Comparison of ENCODE assay signal across 29 cellular contexts in the genomic region with DNA sequence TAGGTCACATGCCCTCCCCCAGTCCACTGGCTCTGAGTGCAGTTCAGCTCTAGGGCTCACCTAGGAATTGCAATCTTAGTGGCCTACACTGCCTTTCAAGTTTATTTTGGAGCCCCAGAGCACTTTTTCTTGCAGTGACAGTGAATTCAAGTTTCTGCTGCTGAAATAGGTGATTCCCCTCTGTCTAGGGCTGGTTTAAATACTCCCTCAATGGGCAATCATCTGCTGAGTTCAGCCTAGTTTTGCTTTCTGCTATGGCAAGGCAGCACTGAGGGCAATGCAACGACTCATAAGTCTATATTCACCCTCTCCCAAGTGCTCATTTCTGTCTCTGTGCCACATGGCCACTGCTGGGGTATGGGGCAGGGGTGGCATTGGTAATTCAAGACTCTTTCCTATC.
"Had no signal": no experiment of that assay in that cellular context is flagged by ENCODE, and none has a peak within 500 bp of the region (broad histone marks: within the 10 kb centered on the region; RNA-seq: fewer than 3 reads in every experiment).

No MANE protein-coding gene starts in this region.

- H3K79me2 ChIP-seq: parathyroid adenoma had no signal

- H3K9ac ChIP-seq: neural progenitor cell, parathyroid adenoma had no signal

- H3K4me1 Mint-ChIP-seq: naive thymus-derived CD4-positive, alpha-beta T cell; natural killer cell; neural progenitor cell; stimulated activated memory B cell treated with anti-CD40 and anti-IgM and Interleukin-4, amounts not matched to agents 10 μg/mL and 1 μg/mL and 100 μg/mL, for 72 hours; stimulated activated naive CD8-positive, alpha-beta T cell treated with anti-CD3 and anti-CD28 coated beads, Interleukin-15, amount 100 ng/mL, for 72 hours had no signal

- H3K36me3 Mint-ChIP-seq: neural progenitor cell; stimulated activated memory B cell treated with anti-CD40 and anti-IgM and Interleukin-4, amounts not matched to agents 10 μg/mL and 1 μg/mL and 100 μg/mL, for 72 hours; type B pancreatic cell had no signal

- H3K27ac Mint-ChIP-seq: naive thymus-derived CD4-positive, alpha-beta T cell; natural killer cell; nephron; neural progenitor cell; progenitor cell of endocrine pancreas; stimulated activated memory B cell treated with anti-CD40 and anti-IgM and Interleukin-4, amounts not matched to agents 10 μg/mL and 1 μg/mL and 100 μg/mL, for 72 hours; stimulated activated naive CD8-positive, alpha-beta T cell treated with anti-CD3 and anti-CD28 coated beads, Interleukin-15, amount 100 ng/mL, for 72 hours; type B pancreatic cell had no signal

- H3K9me3 ChIP-seq: ovary, psoas muscle, right lobe of liver, sigmoid colon, suprapubic skin, testis, tibial artery, transverse colon, upper lobe of right lung, uterus had no signal

- H3K4me3 Mint-ChIP-seq: naive thymus-derived CD4-positive, alpha-beta T cell; natural killer cell; nephron; neural progenitor cell; stimulated activated memory B cell treated with anti-CD40 and anti-IgM and Interleukin-4, amounts not matched to agents 10 μg/mL and 1 μg/mL and 100 μg/mL, for 72 hours; stimulated activated naive CD8-positive, alpha-beta T cell treated with anti-CD3 and anti-CD28 coated beads, Interleukin-15, amount 100 ng/mL, for 72 hours; type B pancreatic cell had no signal

- H3K27me3 ChIP-seq: neural progenitor cell, ovary, right lobe of liver, sigmoid colon, suprapubic skin, testis, tibial artery, transverse colon, upper lobe of right lung, uterus had no signal

- H3K36me3 ChIP-seq: neural progenitor cell, ovary, right lobe of liver, sigmoid colon, suprapubic skin, tibial artery, transverse colon, upper lobe of right lung, uterus had no signal

- H2AFZ ChIP-seq: neural progenitor cell, parathyroid adenoma had no signal

- DNase-seq: naive thymus-derived CD4-positive, alpha-beta T cell; natural killer cell; occipital lobe; ovary; posterior cingulate gyrus; psoas muscle; right lobe of liver; sigmoid colon; small intestine; stimulated activated CD4-positive, alpha-beta T cell treated with anti-CD3 and anti-CD28 coated beads, Interleukin-12 subunit alpha, Interleukin-12 subunit beta, amount 100 ng/mL, for 4 hours; stimulated activated CD4-positive, alpha-beta T cell treated with anti-CD3 and anti-CD28 coated beads, Interleukin-1b, Interleukin-23, amount 100 ng/mL, for 48 hours; stimulated activated CD4-positive, alpha-beta T cell treated with anti-CD3 and anti-CD28 coated beads, Interleukin-4, amount 100 ng/mL, for 24 hours; stimulated activated naive CD4-positive, alpha-beta T cell; stimulated activated naive CD8-positive, alpha-beta T cell treated with anti-CD3 and anti-CD28 coated beads, Interleukin-15, amount 100 ng/mL, for 72 hours; stimulated activated naive CD8-positive, alpha-beta T cell treated with anti-CD3 and anti-CD28 coated beads, Interleukin-15, Interleukin-2, amounts not matched to agents 100 U/mL and 50 U/mL, for 24 hours; substantia nigra; testis; tibial artery; transverse colon; upper lobe of right lung; uterus had no signal

- H3K9me3 Mint-ChIP-seq: nephron; stimulated activated memory B cell treated with anti-CD40 and anti-IgM and Interleukin-4, amounts not matched to agents 10 μg/mL and 1 μg/mL and 100 μg/mL, for 72 hours; stimulated activated naive CD8-positive, alpha-beta T cell treated with anti-CD3 and anti-CD28 coated beads, Interleukin-15, amount 100 ng/mL, for 72 hours; type B pancreatic cell had no signal

- H3K4me2 ChIP-seq: neural progenitor cell had no signal

- FAIRE-seq: small intestine had no signal

- H3K4me1 ChIP-seq: neural progenitor cell, parathyroid adenoma, psoas muscle, right lobe of liver, sigmoid colon, suprapubic skin, testis, tibial artery, transverse colon, upper lobe of right lung, uterus had no signal

- ATAC-seq: naive thymus-derived CD4-positive, alpha-beta T cell; natural killer cell; psoas muscle; right cardiac atrium; right lobe of liver; stimulated activated naive CD8-positive, alpha-beta T cell treated with anti-CD3 and anti-CD28 coated beads, Interleukin-15, amount 100 ng/mL, for 72 hours; stimulated activated naive CD8-positive, alpha-beta T cell treated with anti-CD3 and anti-CD28 coated beads, Interleukin-15, Interleukin-2, amounts not matched to agents 100 U/mL and 50 U/mL, for 24 hours; upper lobe of right lung had no signal

- H3K27ac ChIP-seq: neural progenitor cell, ovary, parathyroid adenoma, psoas muscle, right lobe of liver, sigmoid colon, suprapubic skin, testis, tibial artery, transverse colon, upper lobe of right lung, uterus had no signal

- H3K4me3 ChIP-seq: neural progenitor cell, ovary, psoas muscle, right lobe of liver, sigmoid colon, suprapubic skin, testis, tibial artery, transverse colon, upper lobe of right lung, uterus had no signal
